ENCODE assay signal across 24 cellular contexts in genomic region chr2:234905547-234906260, GRCh38. TPM values are rescaled to one million over a fixed set of nuclear protein-coding genes. Genes with fewer than 3 reads are reported as not detected.
DNase-seq lines count a peak whose midpoint lies in the region; ATAC-seq and TF ChIP-seq lines count a peak whose summit lies in the region.
"Had no signal": no experiment of that assay in that cellular context is flagged by ENCODE, and none has a peak within 500 bp of the region (broad histone marks: within the 10 kb centered on the region; RNA-seq: fewer than 3 reads in every experiment).

No MANE protein-coding gene starts in this region.

- H3K4me1 ChIP-seq in fibroblast of lung (ENCODE audit: control insufficient read depth, extremely low read depth, insufficient read depth, low read length) (no peaks in the 10 kb centered on the region), neuronal stem cell (ENCODE audit: control insufficient read depth in 2 of 2, insufficient read depth in 1 of 2, low read depth in 1 of 2, low read length in 2 of 2) (no peaks in the 10 kb centered on the region)
- H3K4me1 ChIP-seq: right atrium auricular region, spleen had no signal

- H2BK15ac ChIP-seq in neuronal stem cell (ENCODE audit: low read length), result no peak overlapping the region

- no peak overlapping the region for H4K8ac ChIP-seq in neuronal stem cell (ENCODE audit: low read depth, low read length)

- H2AFZ ChIP-seq in fibroblast of lung (ENCODE audit: low read length) (no peak overlapping the region), neuronal stem cell (ENCODE audit: low read length) (no peak overlapping the region)

- H3K79me1 ChIP-seq in neuronal stem cell (ENCODE audit: low read depth, low read length), result no peaks in the 10 kb centered on the region

- DNase-seq in Daoy (ENCODE audit: low read depth) (peak; percentile 48), NCI-H1048 (lab: John Stamatoyannopoulos, UW) (peak; percentile 46), fibroblast of lung (ENCODE audit: low read depth in 2 of 2) (peak; percentile 23 to 85), neuronal stem cell (ENCODE audit: low spot score) (no peak), type B pancreatic cell (ENCODE audit: extremely low spot score, unreplicated experiment) (no peak), HT-29 (ENCODE audit: low spot score) (no peak), GM19240 (ENCODE audit: insufficient read length, low spot score) (no peak)
- DNase-seq: activated gamma-delta T cell; effector memory CD8-positive, alpha-beta T cell; left cardiac atrium; mesendoderm; NCI-H1105; NCI-H2029; NCI-H2227 treated with DMSO at 0.1 percent for 48 hours; NCI-H82; occipital lobe; SK-N-SH; spleen; stimulated activated CD4-positive, alpha-beta T cell treated with anti-CD3 and anti-CD28 coated beads, Interleukin-4, amount 100 ng/mL, for 4 hours; T-helper 17 cell had no signal

- H3K9ac ChIP-seq in fibroblast of lung (ENCODE audit: insufficient read depth, low read length) (no peak overlapping the region), neuronal stem cell (ENCODE audit: low read depth, low read length, poor library complexity) (no peak overlapping the region)
- H3K9ac ChIP-seq: SK-N-SH had no signal

- H2BK120ac ChIP-seq in neuronal stem cell (ENCODE audit: low read depth, low read length), result no peak overlapping the region

- H3K14ac ChIP-seq in neuronal stem cell (ENCODE audit: low read length), result peak overlapping the region; percentile 22

- H3K27ac ChIP-seq in fibroblast of lung (ENCODE audit: insufficient read depth, low read length) (no peak overlapping the region), neuronal stem cell (replicated peaks; ENCODE audit: low read length) (no peak overlapping the region)
- H3K27ac ChIP-seq: coronary artery, right atrium auricular region, spleen had no signal

- H3K4me2 ChIP-seq in fibroblast of lung (ENCODE audit: extremely low read depth, insufficient read depth, low read length) (no peak overlapping the region), neuronal stem cell (ENCODE audit: insufficient read depth, low read length, poor library complexity, severe bottlenecking) (no peak overlapping the region)
- H3K4me2 ChIP-seq: SK-N-SH had no signal

- no peak for ATAC-seq in HG03521 (IDR thresholded peaks at IDR 0.05; ENCODE audit: unreplicated experiment)
- ATAC-seq: effector memory CD8-positive, alpha-beta T cell; left cardiac atrium; T-helper 17 cell had no signal

- H4K20me1 ChIP-seq in fibroblast of lung (ENCODE audit: control insufficient read depth, extremely low read depth, insufficient read depth, low read length), result no peaks in the 10 kb centered on the region

- H3K9me3 ChIP-seq in fibroblast of lung (ENCODE audit: control insufficient read depth, insufficient read depth, low read depth, low read length) (no peaks in the 10 kb centered on the region), neuronal stem cell (replicated peaks in 1 of 2; ENCODE audit: control insufficient read depth in 2 of 2, insufficient read depth in 1 of 2, low read depth in 1 of 2, low read length in 2 of 2) (no peaks in the 10 kb centered on the region)
- H3K9me3 ChIP-seq: right atrium auricular region, SK-N-SH, spleen had no signal

- no peak overlapping the region for H3K4me3 Mint-ChIP-seq in type B pancreatic cell
- H3K4me3 Mint-ChIP-seq: effector memory CD8-positive, alpha-beta T cell; stimulated activated naive CD8-positive, alpha-beta T cell treated with anti-CD3 and anti-CD28 coated beads, Interleukin-15, Interleukin-2, amounts not matched to agents 100 ng/mL and 50 ng/mL, for 24 hours; T-helper 17 cell had no signal

- no peak overlapping the region for H4K91ac ChIP-seq in neuronal stem cell (ENCODE audit: low read depth, low read length, poor library complexity)

- H3K27ac Mint-ChIP-seq in type B pancreatic cell, result no peak overlapping the region
- H3K27ac Mint-ChIP-seq: effector memory CD8-positive, alpha-beta T cell; stimulated activated naive CD8-positive, alpha-beta T cell treated with anti-CD3 and anti-CD28 coated beads, Interleukin-15, Interleukin-2, amounts not matched to agents 100 ng/mL and 50 ng/mL, for 24 hours; T-helper 17 cell had no signal

- H3K36me3 ChIP-seq in fibroblast of lung (ENCODE audit: control insufficient read depth, insufficient read depth, low read length) (no peaks in the 10 kb centered on the region), neuronal stem cell (replicated peaks in 1 of 2; ENCODE audit: control insufficient read depth in 2 of 2, insufficient read depth in 2 of 2, low read length in 2 of 2) (no peaks in the 10 kb centered on the region)
- H3K36me3 ChIP-seq: right atrium auricular region, spleen had no signal

- no peak overlapping the region for H2BK5ac ChIP-seq in neuronal stem cell (ENCODE audit: low read length)

- no peaks in the 10 kb centered on the region for H3K79me2 ChIP-seq in fibroblast of lung (ENCODE audit: control insufficient read depth, insufficient read depth, low read length)

- H3K18ac ChIP-seq in neuronal stem cell (ENCODE audit: low read length), result no peak overlapping the region

- no peak overlapping the region for H2AK5ac ChIP-seq in neuronal stem cell (ENCODE audit: low read depth, low read length)

- H3K4me1 Mint-ChIP-seq in type B pancreatic cell (ENCODE audit: unreplicated experiment), result peaks cover 9% of the 10 kb centered on the region
- H3K4me1 Mint-ChIP-seq: T-helper 17 cell had no signal

- H3K27me3 Mint-ChIP-seq in type B pancreatic cell, result no peaks in the 10 kb centered on the region
- H3K27me3 Mint-ChIP-seq: stimulated activated naive CD8-positive, alpha-beta T cell treated with anti-CD3 and anti-CD28 coated beads, Interleukin-15, Interleukin-2, amounts not matched to agents 100 ng/mL and 50 ng/mL, for 24 hours had no signal

- no peak overlapping the region for H2BK12ac ChIP-seq in neuronal stem cell (ENCODE audit: low read length)

- H3K9me3 Mint-ChIP-seq in type B pancreatic cell, result peaks cover 6% of the 10 kb centered on the region
- H3K9me3 Mint-ChIP-seq: effector memory CD8-positive, alpha-beta T cell; stimulated activated naive CD8-positive, alpha-beta T cell treated with anti-CD3 and anti-CD28 coated beads, Interleukin-15, Interleukin-2, amounts not matched to agents 100 ng/mL and 50 ng/mL, for 24 hours had no signal

- TF ChIP-seq CTCF in fibroblast of lung (conservative IDR thresholded peaks at IDR 0.05 in 1 of 2, IDR thresholded peaks at IDR 0.05 in 1 of 2; ENCODE audit: low read depth in 1 of 2, low read length in 2 of 2) (no peak), type B pancreatic cell (conservative IDR thresholded peaks at IDR 0.05) (no peak)

- no peaks in the 10 kb centered on the region for H3K27me3 ChIP-seq in fibroblast of lung (ENCODE audit: control insufficient read depth, insufficient read depth, low read length)
- no peaks in the 10 kb centered on the region for H3K27me3 ChIP-seq in neuronal stem cell (ENCODE audit: control insufficient read depth in 3 of 3, insufficient read depth in 3 of 3, low read depth in 1 of 3, low read length in 3 of 3)
- H3K27me3 ChIP-seq: right atrium auricular region, spleen had no signal

- WGBS in neuronal stem cell (ENCODE audit: extremely low coverage in 2 of 2, insufficient read length in 2 of 2, insufficient replicate concordance in 1 of 2), 2 donors, result 100% methylated on average over 1 of the region's 12 CpGs; no CpG with 5 or more reads in 1 of the 2 donors

- no peak overlapping the region for H3K23ac ChIP-seq in neuronal stem cell (ENCODE audit: low read depth, low read length, poor library complexity)

- no peak overlapping the region for H3K4ac ChIP-seq in neuronal stem cell (ENCODE audit: low read length)

- H3K4me3 ChIP-seq in fibroblast of lung (replicated peaks in 1 of 4; ENCODE audit: control extremely low read depth in 1 of 4, insufficient read depth in 1 of 4, low read depth in 3 of 4, low read length in 4 of 4) (no peak overlapping the region), neuronal stem cell (ENCODE audit: low read length in 2 of 2) (peak overlapping the region in 1 of 2 donors; percentile 3)
- H3K4me3 ChIP-seq: coronary artery, right atrium auricular region, spleen had no signal

- no peaks in the 10 kb centered on the region for H3K36me3 Mint-ChIP-seq in type B pancreatic cell

RNA-seq across cellular contexts. Expression of gene SH3BP4, which starts 46.1 kb away (rescaled TPM):
- 72.1 and 98.8 TPM in 2 replicates for total RNA-seq in Daoy (2014; rRNA removed; shearing (Covaris generic))
- 36.5 and 74.8 TPM in 2 replicates for total RNA-seq in fibroblast of lung
- 86.6 and 150 TPM in 2 replicates for polyA plus RNA-seq in fibroblast of lung
- 68.3 and 92.3 TPM in 2 replicates for polyA plus RNA-seq in fibroblast of lung (2012)
- polyA minus RNA-seq in fibroblast of lung (ENCODE audit: low replicate concordance), result 287 and 396 TPM in 2 replicates
- polyA plus RNA-seq in neuronal stem cell (2013, experiment 1 of 2), result 29.1 TPM
- polyA plus RNA-seq in neuronal stem cell (2013, experiment 2 of 2), result 29.4 TPM
- 42.6 and 49.5 TPM in 2 replicates for total RNA-seq in type B pancreatic cell (ENCODE audit: low replicate concordance)
- total RNA-seq in HT-29 (2014; rRNA removed; shearing (Covaris generic)), result 42.9 and 44.5 TPM in 2 replicates

Comparison
In these comparisons a context has a peak if more than half of its experiments do, and no peak if none do; other contexts are left out.
1. DNase-seq: peak in Daoy (single experiment), NCI-H1048 (single experiment) and fibroblast of lung (2 of 2); none in neuronal stem cell (single experiment), type B pancreatic cell (single experiment), HT-29 (single experiment) and GM19240 (single experiment).